Comparison of ENCODE assay signal across 26 cellular contexts in genomic region chr15:97410907-97411575, GRCh38.
"Had no signal": no experiment of that assay in that cellular context is flagged by ENCODE, and none has a peak within 500 bp of the region (broad histone marks: within the 10 kb centered on the region; RNA-seq: fewer than 3 reads in every experiment).

No MANE protein-coding gene starts in this region.

- H3K27ac Mint-ChIP-seq: activated naive CD8-positive, alpha-beta T cell; activated T-helper 17 cell treated with anti-CD3 and anti-CD28 coated beads, Interleukin-2, amount 50 U/mL, for 72 hours; memory B cell had no signal

- H3K27me3 Mint-ChIP-seq: activated naive CD8-positive, alpha-beta T cell; activated T-helper 17 cell treated with anti-CD3 and anti-CD28 coated beads, Interleukin-2, amount 50 U/mL, for 72 hours; memory B cell had no signal

- H3K27me3 ChIP-seq: adrenal gland, ascending aorta, brain microvascular endothelial cell, neutrophil, pancreas, right atrium auricular region, upper lobe of left lung had no signal

- H3K36me3 ChIP-seq: adrenal gland, ascending aorta, brain microvascular endothelial cell, neutrophil, pancreas, right atrium auricular region, upper lobe of left lung had no signal

- DNase-seq: activated CD4-positive, alpha-beta T cell treated with anti-CD3 and anti-CD28 coated beads for 1 hour; activated naive CD4-positive, alpha-beta T cell; activated T-cell treated with anti-CD3 and anti-CD28 coated beads, Interleukin-2, amount 50 U/mL, for 1 hour; adrenal gland; brain microvascular endothelial cell; caudate nucleus; dermis blood vessel endothelial cell; effector memory CD4-positive, alpha-beta T cell; glutamatergic neuron; hippocampal formation; kidney glomerular epithelial cell; psoas muscle; stimulated activated CD4-positive, alpha-beta T cell treated with anti-CD3 and anti-CD28 coated beads, Interleukin-12 subunit alpha, Interleukin-12 subunit beta, amount 100 ng/mL, for 4 hours; stimulated activated CD4-positive, alpha-beta T cell treated with anti-CD3 and anti-CD28 coated beads, Interleukin-4, amount 100 ng/mL, for 4 hours; stimulated activated naive CD8-positive, alpha-beta T cell treated with anti-CD3 and anti-CD28 coated beads, Interleukin-15, Interleukin-2, amounts not matched to agents 100 U/mL and 50 U/mL, for 24 hours; T-helper 9 cell; upper lobe of left lung had no signal

- H3K4me1 Mint-ChIP-seq: activated T-helper 17 cell treated with anti-CD3 and anti-CD28 coated beads, Interleukin-2, amount 50 U/mL, for 72 hours; memory B cell had no signal

- H3K4me3 Mint-ChIP-seq: activated naive CD8-positive, alpha-beta T cell; activated T-helper 17 cell treated with anti-CD3 and anti-CD28 coated beads, Interleukin-2, amount 50 U/mL, for 72 hours; memory B cell; nephron had no signal

- H3K27ac ChIP-seq: adrenal gland, ascending aorta, brain microvascular endothelial cell, neutrophil, pancreas, psoas muscle, right atrium auricular region, upper lobe of left lung had no signal

- H3K36me3 Mint-ChIP-seq: activated naive CD8-positive, alpha-beta T cell; memory B cell had no signal

- H3K9me3 ChIP-seq: adrenal gland, ascending aorta, neutrophil, pancreas, psoas muscle, right atrium auricular region, upper lobe of left lung had no signal

- H3K4me1 ChIP-seq: adrenal gland, ascending aorta, pancreas, psoas muscle, right atrium auricular region, upper lobe of left lung had no signal

- ATAC-seq: activated T-helper 17 cell treated with anti-CD3 and anti-CD28 coated beads, Interleukin-2, amount 50 U/mL, for 72 hours; esophagus mucosa; pancreas; psoas muscle; stimulated activated naive CD8-positive, alpha-beta T cell treated with anti-CD3 and anti-CD28 coated beads, Interleukin-15, Interleukin-2, amounts not matched to agents 100 U/mL and 50 U/mL, for 24 hours had no signal

- H3K9me3 Mint-ChIP-seq: memory B cell had no signal

- H3K4me3 ChIP-seq: adrenal gland, ascending aorta, pancreas, psoas muscle, right atrium auricular region, upper lobe of left lung had no signal
